ENCODE assay signal across 7 cellular contexts in genomic region chr2:127811397-127811860, GRCh38. TPM values are rescaled to one million over a fixed set of nuclear protein-coding genes. Genes with fewer than 3 reads are reported as not detected.
DNase-seq lines count a peak whose midpoint lies in the region; ATAC-seq, FAIRE-seq and TF ChIP-seq lines count a peak whose summit lies in the region.

No MANE protein-coding gene starts in this region.

- intact Hi-C loops in kidney (cut with DNase I): no loop called here

- in situ Hi-C loops in astrocyte of the spinal cord (cut with HindIII; ENCODE audit: low sequenced_read_pairs): no loop called here

- no peak for DNase-seq in astrocyte of the spinal cord (ENCODE audit: low read depth, low spot score)
- DNase-seq in kidney: peak; percentile 75
- DNase-seq in HK-2 (ENCODE audit: unreplicated experiment): no peak
- no peak for DNase-seq in NK-92 (lab: John Stamatoyannopoulos, UW; ENCODE audit: unreplicated experiment)

- TF ChIP-seq CTCF in astrocyte of the spinal cord (IDR thresholded peaks at IDR 0.05; ENCODE audit: low read depth, low read length) (no peak), kidney (IDR thresholded peaks at IDR 0.05; ENCODE audit: borderline replicate concordance, extremely low read depth, insufficient read depth) (no peak)

- H3K9ac ChIP-seq in kidney (ENCODE audit: low read length in 2 of 2) (peak overlapping the region; percentile 62 to 89), subcutaneous abdominal adipose tissue (ENCODE audit: low read length in 5 of 5) (peak overlapping the region; percentile 73 to 99 (median 91))

- no peaks in the 10 kb centered on the region for H3K27me3 ChIP-seq in subcutaneous abdominal adipose tissue (ENCODE audit: control insufficient read depth in 5 of 5, insufficient read depth in 4 of 5, low read length in 5 of 5)

- peak; percentile 30 for ATAC-seq in GM18873 (IDR thresholded peaks at IDR 0.05; ENCODE audit: low FRiP score, unreplicated experiment)
- ATAC-seq in HG03521 (IDR thresholded peaks at IDR 0.05; ENCODE audit: unreplicated experiment): peak; percentile 33

- H3K27ac ChIP-seq in kidney (ENCODE audit: low read depth in 2 of 2, low read length in 2 of 2) (peak overlapping the region; percentile 89 to 95), subcutaneous abdominal adipose tissue (ENCODE audit: low read depth, low read length) (peak overlapping the region; percentile 89)

- peak overlapping the region; percentile 73 for H3K4me3 ChIP-seq in astrocyte of the spinal cord (ENCODE audit: low read depth, low read length)
- peak overlapping the region; percentile 86 to 100 for H3K4me3 ChIP-seq in kidney (ENCODE audit: low read length in 2 of 2)
- peak overlapping the region; percentile 76 to 98 (median 90) for H3K4me3 ChIP-seq in subcutaneous abdominal adipose tissue (ENCODE audit: low read depth in 1 of 5, low read length in 5 of 5)

- H3K9me3 ChIP-seq in kidney (ENCODE audit: control insufficient read depth in 1 of 2, low read length in 2 of 2): no peaks in the 10 kb centered on the region
- no peaks in the 10 kb centered on the region for H3K9me3 ChIP-seq in subcutaneous abdominal adipose tissue (ENCODE audit: control insufficient read depth in 5 of 5, low read length in 5 of 5)

- H3K36me3 ChIP-seq in kidney (ENCODE audit: control insufficient read depth in 1 of 2, insufficient read depth in 2 of 2, low read length in 2 of 2) (no peaks in the 10 kb centered on the region), subcutaneous abdominal adipose tissue (ENCODE audit: control insufficient read depth in 5 of 5, insufficient read depth in 5 of 5, low read length in 5 of 5) (no peaks in the 10 kb centered on the region)

- H3K4me1 ChIP-seq in kidney (ENCODE audit: control insufficient read depth in 1 of 2, insufficient read depth in 1 of 2, low read depth in 1 of 2, low read length in 2 of 2) (peaks cover 0 to 6% of the 10 kb centered on the region in 2 donors), subcutaneous abdominal adipose tissue (ENCODE audit: control insufficient read depth in 5 of 5, insufficient read depth in 5 of 5, low read length in 5 of 5) (peaks cover 2 to 37% (median 33%) of the 10 kb centered on the region in 5 donors)

- no peak for FAIRE-seq in kidney (lab: Jason Lieb, UNC)

RNA-seq across cellular contexts. Expression of gene WDR33, which starts 0.5 kb away (rescaled TPM):
- 60.2 TPM for total RNA-seq in kidney
- 19.8 TPM for polyA plus RNA-seq in kidney (ENCODE audit: insufficient read depth, low read depth, low replicate concordance)

RNA-seq across cellular contexts. Expression of gene POLR2D, which starts 46.5 kb away (rescaled TPM):
- total RNA-seq in kidney: 21.5 TPM
- 7.9 TPM for polyA plus RNA-seq in kidney (ENCODE audit: insufficient read depth, low read depth, low replicate concordance)
